In the genomic region with DNA sequence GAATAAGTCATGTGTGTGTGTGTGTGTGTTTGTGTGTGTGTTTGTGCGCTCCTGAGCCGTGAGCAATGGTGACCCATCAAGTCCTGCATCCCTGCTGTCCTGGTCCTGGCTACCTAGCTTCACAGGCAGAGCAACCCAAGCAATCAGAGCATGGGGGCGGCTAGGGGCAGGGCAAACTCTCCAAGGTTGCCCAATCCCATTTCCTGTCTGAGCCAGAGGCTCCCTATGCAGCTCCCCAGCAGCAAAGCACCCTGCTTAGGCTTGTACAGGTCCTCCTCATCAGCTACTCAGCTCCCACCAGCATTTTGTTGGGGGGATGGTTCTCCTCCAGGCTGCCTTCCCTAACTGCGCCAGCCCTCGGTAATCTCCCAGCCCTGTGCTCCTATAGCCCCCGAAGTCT, we compare ENCODE assay signal across 18 cellular contexts. TPM values are rescaled to one million over a fixed set of nuclear protein-coding genes. Genes with fewer than 3 reads are reported as not detected.
DNase-seq lines count a peak whose midpoint lies in the region; ATAC-seq, FAIRE-seq and TF ChIP-seq lines count a peak whose summit lies in the region.
"Had no signal": no experiment of that assay in that cellular context is flagged by ENCODE, and none has a peak within 500 bp of the region (broad histone marks: within the 10 kb centered on the region; RNA-seq: fewer than 3 reads in every experiment).

No MANE protein-coding gene starts in this region.

- H3K9me3 Mint-ChIP-seq in WTC11, result peaks cover 23% of the 10 kb centered on the region

- TF ChIP-seq CTCF in WTC11 (IDR thresholded peaks at IDR 0.05) (no peak), fibroblast of pulmonary artery (IDR thresholded peaks at IDR 0.05; ENCODE audit: low read length, missing control alignments) (no peak)

- peaks cover 15% of the 10 kb centered on the region for H3K36me3 Mint-ChIP-seq in WTC11

- H3K4me3 ChIP-seq in fibroblast of pulmonary artery (replicated peaks; ENCODE audit: low read depth, low read length), result no peak overlapping the region
- H3K4me3 ChIP-seq in H7 (ENCODE audit: insufficient read depth, low read depth, low read length), result no peak overlapping the region
- H3K4me3 ChIP-seq: BLaER1 treated with 17β-estradiol and CSF1 and Interleukin-3, amounts not matched to agents 10 nM and 100 nM; HAP-1; SJSA1 had no signal

- peak; percentile 41 for ATAC-seq in WTC11
- ATAC-seq in HG02610 (IDR thresholded peaks at IDR 0.05; ENCODE audit: unreplicated experiment), result no peak
- ATAC-seq in HG02571 (IDR thresholded peaks at IDR 0.05; ENCODE audit: unreplicated experiment), result no peak

- no peaks in the 10 kb centered on the region for H3K27me3 ChIP-seq in H7 (ENCODE audit: control insufficient read depth, insufficient read depth, low read length)
- H3K27me3 ChIP-seq: BLaER1 treated with 17β-estradiol and CSF1 and Interleukin-3, amounts not matched to agents 10 nM and 100 nM had no signal

- H3K4me3 Mint-ChIP-seq in WTC11, result no peak overlapping the region
- H3K4me3 Mint-ChIP-seq: IgD-negative memory B cell had no signal

- H3K36me3 ChIP-seq in H7 (replicated peaks; ENCODE audit: control insufficient read depth, insufficient read depth, low read length), result no peaks in the 10 kb centered on the region
- H3K36me3 ChIP-seq: BLaER1 treated with 17β-estradiol and CSF1 and Interleukin-3, amounts not matched to agents 10 nM and 100 nM; HAP-1; SJSA1 had no signal

- peaks cover 21% of the 10 kb centered on the region for H3K27me3 Mint-ChIP-seq in WTC11 (ENCODE audit: low read depth)

- POLR2A ChIA-PET in WTC11 (lab: Charles Lee), result no interaction called here

- H3K27ac Mint-ChIP-seq in WTC11, result no peak overlapping the region
- H3K27ac Mint-ChIP-seq: IgD-negative memory B cell had no signal

- DNase-seq in SIG-M5 treated with dmso at 0.1 percent for 504 hours (lab: John Stamatoyannopoulos, UW; ENCODE audit: unreplicated experiment), result peak; percentile 1
- DNase-seq in SIG-M5 (lab: John Stamatoyannopoulos, UW), result no peak
- no peak for DNase-seq in WTC11 (ENCODE audit: low spot score)
- DNase-seq in fibroblast of pulmonary artery (ENCODE audit: low read depth), result peak; percentile 29
- no peak for DNase-seq in urothelium cell line (ENCODE audit: low spot score)
- DNase-seq in H7, result no peak
- DNase-seq: 8988T, DMS 273 treated with DMSO at 0.1 percent for 48 hours, NCI-H1092, NCI-H1694 treated with DMSO at 0.1 percent for 48 hours, NCI-H774 had no signal

- FAIRE-seq in urothelium cell line (lab: Jason Lieb, UNC), result peak; percentile 63
- FAIRE-seq: RCC 7860 had no signal

- CTCF ChIA-PET in WTC11 (lab: Charles Lee), result interaction anchor here (1.2 to 1.6 kb wide), 2 partner anchors 15 to 32 kb away, joined by 4 read pairs; no protein-coding TSS in a partner anchor

- H3K4me1 Mint-ChIP-seq in WTC11, result peaks cover 9% of the 10 kb centered on the region
- H3K4me1 Mint-ChIP-seq: IgD-negative memory B cell had no signal

TF ChIP-seq in WTC11, 78 proteins besides CTCF, POLR2A, EP300 and RAD21:
- no peak for TF ChIP-seq ATF1 (CRISPR knock-in tag; IDR thresholded peaks at IDR 0.05)
- TF ChIP-seq ZNF317 (CRISPR knock-in tag; IDR thresholded peaks at IDR 0.05; ENCODE audit: borderline replicate concordance, low read depth), result no peak
- TF ChIP-seq NFYB (CRISPR knock-in tag; conservative IDR thresholded peaks at IDR 0.05; ENCODE audit: low read depth), result no peak
- TF ChIP-seq ZSCAN18 (CRISPR knock-in tag; IDR thresholded peaks at IDR 0.05), result no peak
- no peak for TF ChIP-seq ZNF232 (CRISPR knock-in tag; IDR thresholded peaks at IDR 0.05)
- no peak for TF ChIP-seq ZNF423 (CRISPR knock-in tag; IDR thresholded peaks at IDR 0.05)
- TF ChIP-seq ZNF263 (CRISPR knock-in tag; IDR thresholded peaks at IDR 0.05; ENCODE audit: low read depth), result no peak
- TF ChIP-seq GABPB1 (CRISPR knock-in tag; IDR thresholded peaks at IDR 0.05), result no peak
- TF ChIP-seq PRDM15 (CRISPR knock-in tag; IDR thresholded peaks at IDR 0.05), result no peak
- no peak for TF ChIP-seq EMX1 (CRISPR knock-in tag; IDR thresholded peaks at IDR 0.05)
- TF ChIP-seq, protein P1, sequence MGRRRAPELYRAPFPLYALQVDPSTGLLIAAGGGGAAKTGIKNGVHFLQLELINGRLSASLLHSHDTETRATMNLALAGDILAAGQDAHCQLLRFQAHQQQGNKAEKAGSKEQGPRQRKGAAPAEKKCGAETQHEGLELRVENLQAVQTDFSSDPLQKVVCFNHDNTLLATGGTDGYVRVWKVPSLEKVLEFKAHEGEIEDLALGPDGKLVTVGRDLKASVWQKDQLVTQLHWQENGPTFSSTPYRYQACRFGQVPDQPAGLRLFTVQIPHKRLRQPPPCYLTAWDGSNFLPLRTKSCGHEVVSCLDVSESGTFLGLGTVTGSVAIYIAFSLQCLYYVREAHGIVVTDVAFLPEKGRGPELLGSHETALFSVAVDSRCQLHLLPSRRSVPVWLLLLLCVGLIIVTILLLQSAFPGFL (CRISPR knock-in tag; IDR thresholded peaks at IDR 0.05; ENCODE audit: borderline replicate concordance), result no peak
- TF ChIP-seq NR1H2 (CRISPR knock-in tag; IDR thresholded peaks at IDR 0.05), result no peak

RNA-seq across cellular contexts. Expression of gene CRHR2, which starts 31.1 kb away (rescaled TPM):
- total RNA-seq in WTC11 (2021), result 0.09 to 0.25 TPM (median 0.22 TPM) in 3 replicates
- not detected in 2 replicates for total RNA-seq in H7 (2014; rRNA removed; shearing (Covaris generic))
- total RNA-seq: SJSA1 had no signal

RNA-seq across cellular contexts. Expression of gene INMT, which starts 38.5 kb away (rescaled TPM):
- 3.5 to 5.6 TPM (median 4.4 TPM) in 3 replicates for total RNA-seq in WTC11 (2021)
- 1.0 and 3.9 TPM in 2 replicates for total RNA-seq in H7 (2014; rRNA removed; shearing (Covaris generic))

RNA-seq across cellular contexts. Expression of gene MINDY4, which starts 57.8 kb away (rescaled TPM):
- total RNA-seq in WTC11 (2021), result 1.8 to 2.2 TPM (median 2.0 TPM) in 3 replicates
- total RNA-seq in H7 (2014; rRNA removed; shearing (Covaris generic)), result 1.4 and 2.0 TPM in 2 replicates

Comparison
In these comparisons a context has a peak if more than half of its experiments do, and no peak if none do; other contexts are left out.
1. DNase-seq: peak in SIG-M5 treated with dmso at 0.1 percent for 504 hours (single experiment) and fibroblast of pulmonary artery (single experiment); none in SIG-M5 (single experiment), WTC11 (single experiment), urothelium cell line (single experiment) and H7 (single experiment).